Comparison of ENCODE assay signal across 8 cellular contexts in the genomic region with DNA sequence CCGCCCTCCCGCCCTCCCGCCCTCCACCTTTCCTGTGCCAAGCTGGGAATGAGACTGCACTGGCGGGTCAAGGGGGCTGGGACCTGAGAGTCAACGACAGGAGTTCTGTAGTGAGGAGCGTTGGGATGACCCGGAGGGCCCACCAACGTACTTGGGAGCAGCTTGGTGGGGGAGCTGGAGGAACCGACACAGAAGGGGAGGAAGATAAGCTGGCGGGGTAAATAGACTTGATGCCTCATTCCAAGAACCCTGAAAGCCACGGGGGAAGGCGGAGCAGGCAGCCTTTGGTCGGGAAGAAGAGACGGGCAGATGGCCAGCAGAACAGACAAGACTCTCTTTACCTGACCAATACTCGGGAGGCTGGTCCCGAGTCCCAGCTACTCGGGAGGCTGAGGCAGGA. TPM values are rescaled to one million over a fixed set of nuclear protein-coding genes. Genes with fewer than 3 reads are reported as not detected.
DNase-seq lines count a peak whose midpoint lies in the region; ATAC-seq and TF ChIP-seq lines count a peak whose summit lies in the region.

No MANE protein-coding gene starts in this region.

- H3K9me3 ChIP-seq in left lung, result no peaks in the 10 kb centered on the region
- no peaks in the 10 kb centered on the region for H3K9me3 ChIP-seq in tibial artery
- no peaks in the 10 kb centered on the region for H3K9me3 ChIP-seq in adrenal gland (replicated peaks in 1 of 3)

- no peak for DNase-seq in activated CD4-positive, alpha-beta T cell treated with anti-CD3 and anti-CD28 coated beads, Interleukin-2, amount 10 ng/mL, durations not matched to agents 24 days and 14 days
- DNase-seq in activated CD4-positive, alpha-beta T cell treated with anti-CD3 and anti-CD28 coated beads for 1 hour, result no peak
- DNase-seq in amniotic epithelial cell (ENCODE audit: low read depth) (peak; percentile 10), left lung (no peak), tibial artery (no peak), amniotic stem cell (lab: John Stamatoyannopoulos, UW) (no peak), mesenteric fat pad (ENCODE audit: low spot score) (no peak), adrenal gland (no peak)

- H3K4me3 ChIP-seq in left lung, result peak overlapping the region; percentile 33 to 52
- peak overlapping the region; percentile 47 to 56 for H3K4me3 ChIP-seq in tibial artery
- peak overlapping the region in 1 of 4 donors; percentile 48 for H3K4me3 ChIP-seq in adrenal gland

- TF ChIP-seq POLR2A in adrenal gland (IDR thresholded peaks at IDR 0.05), result no peak

- no peaks in the 10 kb centered on the region for H3K9me3 Mint-ChIP-seq in activated CD4-positive, alpha-beta T cell treated with anti-CD3 and anti-CD28 coated beads, Interleukin-2, amount 10 ng/mL, durations not matched to agents 24 days and 14 days

- peak overlapping the region; percentile 80 for H3K4me3 Mint-ChIP-seq in activated CD4-positive, alpha-beta T cell treated with anti-CD3 and anti-CD28 coated beads, Interleukin-2, amount 10 ng/mL, durations not matched to agents 24 days and 14 days

- TF ChIP-seq CTCF in left lung (IDR thresholded peaks at IDR 0.05) (no peak), tibial artery (IDR thresholded peaks at IDR 0.05) (no peak), adrenal gland (IDR thresholded peaks at IDR 0.05) (no peak)

- H3K4me1 ChIP-seq in left lung (peaks cover 0 to 7% of the 10 kb centered on the region in 2 donors), tibial artery (peaks cover 0 to 10% (median 5%) of the 10 kb centered on the region in 4 donors), adrenal gland (replicated peaks in 1 of 2) (no peaks in the 10 kb centered on the region)

- WGBS in adrenal gland, 4 donors, result 10 to 38% (median 23%) methylated on average over 12 to 17 of the region's 17 CpGs

- intact Hi-C loops in activated CD4-positive, alpha-beta T cell treated with anti-CD3 and anti-CD28 coated beads, Interleukin-2, amount 10 ng/mL, durations not matched to agents 24 days and 14 days (cut with micrococcal nuclease), result loop anchor here (10.0 kb wide), 1 partner anchor 469 kb away; no protein-coding TSS in a partner anchor
- intact Hi-C loops in left lung (cut with DNase I), result no loop called here
- intact Hi-C loops in tibial artery (cut with DNase I; ENCODE audit: low total_unique reads), result no loop called here
- intact Hi-C loops in adrenal gland (cut with DNase I), result no loop called here

- H3K27me3 Mint-ChIP-seq in activated CD4-positive, alpha-beta T cell treated with anti-CD3 and anti-CD28 coated beads, Interleukin-2, amount 10 ng/mL, durations not matched to agents 24 days and 14 days, result peaks cover 45% of the 10 kb centered on the region

- H3K27ac ChIP-seq in left lung, result no peak overlapping the region
- H3K27ac ChIP-seq in tibial artery, result peak overlapping the region in 1 of 2 donors; percentile 60
- H3K27ac ChIP-seq in adrenal gland, result no peak overlapping the region

- no peak overlapping the region for H3K27ac Mint-ChIP-seq in activated CD4-positive, alpha-beta T cell treated with anti-CD3 and anti-CD28 coated beads, Interleukin-2, amount 10 ng/mL, durations not matched to agents 24 days and 14 days

- no peak for ATAC-seq in left lung

- peaks cover 19% of the 10 kb centered on the region for H3K4me1 Mint-ChIP-seq in activated CD4-positive, alpha-beta T cell treated with anti-CD3 and anti-CD28 coated beads, Interleukin-2, amount 10 ng/mL, durations not matched to agents 24 days and 14 days

- H3K36me3 ChIP-seq in left lung (no peaks in the 10 kb centered on the region), tibial artery (no peaks in the 10 kb centered on the region), adrenal gland (replicated peaks in 1 of 2) (no peaks in the 10 kb centered on the region)

- peaks cover 0 to 37% of the 10 kb centered on the region in 2 donors for H3K27me3 ChIP-seq in left lung
- peaks cover 0 to 2% of the 10 kb centered on the region in 2 donors for H3K27me3 ChIP-seq in tibial artery
- H3K27me3 ChIP-seq in adrenal gland, result peaks cover 3% of the 10 kb centered on the region

- no peaks in the 10 kb centered on the region for H3K36me3 Mint-ChIP-seq in activated CD4-positive, alpha-beta T cell treated with anti-CD3 and anti-CD28 coated beads, Interleukin-2, amount 10 ng/mL, durations not matched to agents 24 days and 14 days (ENCODE audit: low read depth)

RNA-seq across cellular contexts. Expression of a gene that starts 0.3 kb away (rescaled TPM):
- 0.02 TPM in 1 of 2 replicates, not detected in the other for total RNA-seq in activated CD4-positive, alpha-beta T cell treated with anti-CD3 and anti-CD28 coated beads, Interleukin-2, amount 10 ng/mL, durations not matched to agents 24 days and 14 days
- total RNA-seq in left lung (10 to 100 TPM; 32.6 to 45.2 TPM), mesenteric fat pad (37.1 TPM), adrenal gland (10 to 100 TPM in 7 of 8 donors, 1 to 10 TPM in 1; 8.3 to 29.2 (median 11.8) TPM)
- 1 to 10 TPM in 2 of 3 donors, under 1 TPM in 1; 0.37 to 6.0 (median 2.3) TPM for polyA plus RNA-seq in adrenal gland
